8 cellular contexts compared by ENCODE assay signal in the genomic region with DNA sequence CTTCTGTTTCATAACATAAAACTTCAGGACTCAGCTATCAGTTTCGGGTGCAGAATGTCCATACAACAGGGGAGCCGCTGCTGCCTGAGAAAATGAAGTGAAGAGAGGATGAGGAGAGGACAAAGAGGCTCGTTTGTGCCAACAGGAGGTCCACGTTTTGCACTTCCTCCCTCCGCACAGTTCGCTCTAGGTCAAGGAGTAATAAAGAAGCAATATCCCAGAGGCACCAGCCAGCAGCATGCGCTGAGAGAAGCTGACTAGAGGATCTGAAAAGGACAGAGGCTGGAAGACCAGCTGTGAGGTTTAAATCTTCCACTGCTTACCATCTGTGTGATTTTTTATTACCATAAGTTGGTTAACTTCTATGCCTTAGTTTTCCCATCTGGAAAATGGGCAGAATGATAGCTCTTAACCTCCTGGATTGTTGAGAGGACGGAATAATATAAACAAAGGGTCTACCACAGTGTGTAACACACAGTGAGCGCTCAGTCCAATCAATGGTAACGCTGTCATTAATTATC. TPM values are rescaled to one million over a fixed set of nuclear protein-coding genes. Genes with fewer than 3 reads are reported as not detected.
DNase-seq lines count a peak whose midpoint lies in the region; ATAC-seq and TF ChIP-seq lines count a peak whose summit lies in the region.

No MANE protein-coding gene starts in this region.

- peak; percentile 4 for ATAC-seq in GM21717 (IDR thresholded peaks at IDR 0.05; ENCODE audit: unreplicated experiment)
- no peak for ATAC-seq in RWPE2 (ENCODE audit: low read depth)
- no peak for ATAC-seq in gastroesophageal sphincter
- no peak for ATAC-seq in GM21390 (IDR thresholded peaks at IDR 0.05; ENCODE audit: unreplicated experiment)
- no peak for ATAC-seq in GM19452 (IDR thresholded peaks at IDR 0.05; ENCODE audit: unreplicated experiment)

- H3K4me3 ChIP-seq in RWPE2 (ENCODE audit: severe bottlenecking): peak overlapping the region; percentile 66
- H3K4me3 ChIP-seq in gastroesophageal sphincter: peak overlapping the region; percentile 76 to 93
- H3K4me3 ChIP-seq in skeletal muscle tissue (ENCODE audit: low read length in 3 of 3): peak overlapping the region; percentile 92 to 98 (median 94)

- TF ChIP-seq EP300 in gastroesophageal sphincter (IDR thresholded peaks at IDR 0.05): no peak

- DNase-seq in RWPE2 (ENCODE audit: low spot score) (no peak), DMS114 treated with DMSO at 0.1 percent for 48 hours (lab: John Stamatoyannopoulos, UW; ENCODE audit: unreplicated experiment) (no peak), globus pallidus (ENCODE audit: low spot score) (no peak)

- H3K4me1 ChIP-seq in RWPE2 (ENCODE audit: insufficient read depth, poor library complexity, severe bottlenecking): peaks cover 8% of the 10 kb centered on the region
- H3K4me1 ChIP-seq in gastroesophageal sphincter: peaks cover 4 to 24% (median 6%) of the 10 kb centered on the region in 3 donors
- peaks cover 14 to 23% (median 19%) of the 10 kb centered on the region in 3 donors for H3K4me1 ChIP-seq in skeletal muscle tissue (ENCODE audit: control insufficient read depth in 3 of 3, insufficient read depth in 3 of 3, low read length in 3 of 3)

- H3K27me3 ChIP-seq in RWPE2 (ENCODE audit: insufficient read depth, poor library complexity, severe bottlenecking): no peaks in the 10 kb centered on the region
- no peaks in the 10 kb centered on the region for H3K27me3 ChIP-seq in gastroesophageal sphincter
- H3K27me3 ChIP-seq in skeletal muscle tissue (ENCODE audit: control insufficient read depth in 3 of 3, insufficient read depth in 3 of 3, low read length in 3 of 3): no peaks in the 10 kb centered on the region

- no peak overlapping the region for H3K27ac ChIP-seq in RWPE2 (ENCODE audit: poor library complexity, severe bottlenecking)
- peak overlapping the region in 3 of 4 donors; percentile 80 to 84 (median 82) for H3K27ac ChIP-seq in gastroesophageal sphincter
- H3K27ac ChIP-seq in skeletal muscle tissue (ENCODE audit: low read depth, low read length): peak overlapping the region; percentile 94

- H3K9me3 ChIP-seq in RWPE2 (ENCODE audit: severe bottlenecking) (no peaks in the 10 kb centered on the region), gastroesophageal sphincter (no peaks in the 10 kb centered on the region), skeletal muscle tissue (ENCODE audit: control insufficient read depth in 3 of 3, low read length in 3 of 3) (peaks cover 0 to 3% (median 0%) of the 10 kb centered on the region in 3 donors)

- TF ChIP-seq CTCF in RWPE2 (IDR thresholded peaks at IDR 0.05; ENCODE audit: poor library complexity, severe bottlenecking) (no peak), gastroesophageal sphincter (IDR thresholded peaks at IDR 0.05) (no peak)

- no peak for TF ChIP-seq POLR2A in gastroesophageal sphincter (IDR thresholded peaks at IDR 0.05)

- peak overlapping the region; percentile 91 to 97 (median 95) for H3K9ac ChIP-seq in skeletal muscle tissue (ENCODE audit: low read depth in 1 of 3, low read length in 3 of 3)

- 20 to 27% methylated on average over 8 to 9 of the region's 10 CpGs for WGBS in gastroesophageal sphincter (ENCODE audit: low coverage in 1 of 2), 2 donors

- H3K36me3 ChIP-seq in RWPE2 (ENCODE audit: low read depth) (peaks cover 43% of the 10 kb centered on the region), gastroesophageal sphincter (peaks cover 0 to 30% of the 10 kb centered on the region in 2 donors), skeletal muscle tissue (ENCODE audit: control insufficient read depth in 3 of 3, insufficient read depth in 3 of 3, low read length in 3 of 3) (peaks cover 0 to 16% (median 9%) of the 10 kb centered on the region in 3 donors)

RNA-seq across cellular contexts. Expression of gene GPAM, which starts 0.7 kb away (rescaled TPM):
- total RNA-seq in gastroesophageal sphincter (10 to 100 TPM in 2 of 4 donors, 1 to 10 TPM in 2; 6.9 to 15.1 (median 10.9) TPM), skeletal muscle tissue (52.7 TPM)
